12 cellular contexts compared by ENCODE assay signal in the genomic region with DNA sequence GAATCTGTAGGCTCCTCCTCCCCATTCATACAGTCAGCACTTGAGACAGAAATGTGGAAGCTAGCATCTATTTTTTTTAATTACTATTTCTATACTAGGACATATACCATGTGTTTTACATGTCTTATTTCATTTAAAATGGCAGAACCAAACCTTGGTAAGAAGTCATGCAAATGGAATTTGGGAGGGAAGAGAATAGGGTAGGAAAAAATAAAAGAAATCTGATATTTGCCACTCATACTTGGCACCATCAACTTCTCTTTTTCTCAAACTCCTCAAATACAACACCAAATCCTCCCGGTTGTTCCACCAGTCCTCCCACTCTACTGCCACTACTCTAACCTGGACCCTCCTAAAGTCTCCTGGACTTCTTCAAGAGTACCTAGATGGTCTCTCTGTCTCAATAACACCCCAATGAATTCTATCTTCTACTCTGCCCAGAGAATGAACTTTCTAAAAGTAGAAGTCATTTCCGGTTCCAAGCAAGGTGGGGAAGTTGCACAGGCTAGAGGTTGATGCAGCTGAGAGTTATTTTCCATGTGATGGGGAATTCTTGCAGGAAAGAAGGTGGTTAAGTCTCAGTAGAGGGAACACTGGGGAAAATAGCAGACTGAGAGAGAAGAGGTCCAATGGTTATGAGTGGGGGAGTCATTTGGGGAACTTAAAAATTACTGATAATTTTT. TPM values are rescaled to one million over a fixed set of nuclear protein-coding genes. Genes with fewer than 3 reads are reported as not detected.
DNase-seq lines count a peak whose midpoint lies in the region; ATAC-seq and TF ChIP-seq lines count a peak whose summit lies in the region.
"Had no signal": no experiment of that assay in that cellular context is flagged by ENCODE, and none has a peak within 500 bp of the region (broad histone marks: within the 10 kb centered on the region; RNA-seq: fewer than 3 reads in every experiment).

No MANE protein-coding gene starts in this region.

- DNase-seq in activated naive CD4-positive, alpha-beta T cell treated with anti-CD3 and anti-CD28 coated beads, Interleukin-2, amount 10 ng/mL, durations not matched to agents 7 days and 5 days = no peak
- no peak for DNase-seq in activated naive CD8-positive, alpha-beta T cell treated with anti-CD3 and anti-CD28 coated beads, Interleukin-2, amount 50 U/mL, for 24 hours
- DNase-seq in right cardiac atrium (no peak), iPS-NIHi7 (ENCODE audit: extremely low spot score) (no peak), NCI-H524 treated with DMSO at 0.1 percent for 48 hours (lab: John Stamatoyannopoulos, UW) (no peak), sigmoid colon (no peak)
- DNase-seq: activated gamma-delta T cell; NCI-H2081 treated with DMSO at 0.1 percent for 48 hours; nucleus accumbens; stimulated activated CD4-positive, alpha-beta T cell treated with anti-CD3 and anti-CD28 coated beads, Interleukin-15, amount 100 ng/mL, for 24 hours had no signal

- no peak overlapping the region for H3K4me3 ChIP-seq in right cardiac atrium (ENCODE audit: low read length)
- no peak overlapping the region for H3K4me3 ChIP-seq in sigmoid colon

- H3K4me1 Mint-ChIP-seq in activated naive CD4-positive, alpha-beta T cell treated with anti-CD3 and anti-CD28 coated beads, Interleukin-2, amount 50 U/mL, for 24 hours = peaks cover 60% of the 10 kb centered on the region
- peaks cover 52% of the 10 kb centered on the region for H3K4me1 Mint-ChIP-seq in activated naive CD4-positive, alpha-beta T cell treated with anti-CD3 and anti-CD28 coated beads, Interleukin-2, amount 10 ng/mL, durations not matched to agents 7 days and 5 days
- H3K4me1 Mint-ChIP-seq in activated naive CD8-positive, alpha-beta T cell treated with anti-CD3 and anti-CD28 coated beads, Interleukin-2, amount 50 U/mL, for 24 hours = peaks cover 79% of the 10 kb centered on the region

- H3K4me1 ChIP-seq in right cardiac atrium (ENCODE audit: control insufficient read depth, insufficient read depth, low read length) (peaks cover 7% of the 10 kb centered on the region), sigmoid colon (peaks cover 0 to 43% (median 21%) of the 10 kb centered on the region in 4 donors)

- no peaks in the 10 kb centered on the region for H3K36me3 ChIP-seq in sigmoid colon

- TF ChIP-seq CTCF in sigmoid colon (IDR thresholded peaks at IDR 0.05) = no peak

- peaks cover 4% of the 10 kb centered on the region for H3K36me3 Mint-ChIP-seq in activated naive CD4-positive, alpha-beta T cell treated with anti-CD3 and anti-CD28 coated beads, Interleukin-2, amount 50 U/mL, for 24 hours
- H3K36me3 Mint-ChIP-seq in activated naive CD4-positive, alpha-beta T cell treated with anti-CD3 and anti-CD28 coated beads, Interleukin-2, amount 10 ng/mL, durations not matched to agents 7 days and 5 days = peaks cover 12% of the 10 kb centered on the region
- peaks cover 5% of the 10 kb centered on the region for H3K36me3 Mint-ChIP-seq in activated naive CD8-positive, alpha-beta T cell treated with anti-CD3 and anti-CD28 coated beads, Interleukin-2, amount 50 U/mL, for 24 hours (ENCODE audit: low read depth)

- peak overlapping the region; percentile 64 for H3K4me3 Mint-ChIP-seq in activated naive CD4-positive, alpha-beta T cell treated with anti-CD3 and anti-CD28 coated beads, Interleukin-2, amount 50 U/mL, for 24 hours
- no peak overlapping the region for H3K4me3 Mint-ChIP-seq in activated naive CD4-positive, alpha-beta T cell treated with anti-CD3 and anti-CD28 coated beads, Interleukin-2, amount 10 ng/mL, durations not matched to agents 7 days and 5 days
- H3K4me3 Mint-ChIP-seq in activated naive CD8-positive, alpha-beta T cell treated with anti-CD3 and anti-CD28 coated beads, Interleukin-2, amount 50 U/mL, for 24 hours = peak overlapping the region; percentile 24

- TF ChIP-seq EP300 in sigmoid colon (IDR thresholded peaks at IDR 0.05) = no peak

- ATAC-seq in HG03432 (IDR thresholded peaks at IDR 0.05; ENCODE audit: unreplicated experiment) (peak; percentile 67), right cardiac atrium (no peak)
- ATAC-seq in activated naive CD8-positive, alpha-beta T cell treated with anti-CD3 and anti-CD28 coated beads, Interleukin-2, amount 50 U/mL, for 24 hours = peak; percentile 21

- H3K27ac ChIP-seq in right cardiac atrium (ENCODE audit: low read length) (no peak overlapping the region), sigmoid colon (no peak overlapping the region)

- H3K9me3 ChIP-seq in right cardiac atrium (ENCODE audit: control insufficient read depth, low read length) (no peaks in the 10 kb centered on the region), sigmoid colon (no peaks in the 10 kb centered on the region)

- 68% methylated on average over 2 of the region's 2 CpGs for WGBS in right cardiac atrium
- 60 to 85% methylated on average over 2 of the region's 2 CpGs for WGBS in sigmoid colon, 2 donors

- H3K27me3 ChIP-seq in right cardiac atrium (ENCODE audit: control insufficient read depth, insufficient read depth) (no peaks in the 10 kb centered on the region), sigmoid colon (no peaks in the 10 kb centered on the region)

- no peaks in the 10 kb centered on the region for H3K9me3 Mint-ChIP-seq in activated naive CD4-positive, alpha-beta T cell treated with anti-CD3 and anti-CD28 coated beads, Interleukin-2, amount 50 U/mL, for 24 hours
- H3K9me3 Mint-ChIP-seq in activated naive CD4-positive, alpha-beta T cell treated with anti-CD3 and anti-CD28 coated beads, Interleukin-2, amount 10 ng/mL, durations not matched to agents 7 days and 5 days = no peaks in the 10 kb centered on the region
- no peaks in the 10 kb centered on the region for H3K9me3 Mint-ChIP-seq in activated naive CD8-positive, alpha-beta T cell treated with anti-CD3 and anti-CD28 coated beads, Interleukin-2, amount 50 U/mL, for 24 hours

- TF ChIP-seq POLR2A in sigmoid colon (IDR thresholded peaks at IDR 0.05) = no peak

- peak overlapping the region; percentile 68 for H3K27ac Mint-ChIP-seq in activated naive CD4-positive, alpha-beta T cell treated with anti-CD3 and anti-CD28 coated beads, Interleukin-2, amount 50 U/mL, for 24 hours
- H3K27ac Mint-ChIP-seq in activated naive CD4-positive, alpha-beta T cell treated with anti-CD3 and anti-CD28 coated beads, Interleukin-2, amount 10 ng/mL, durations not matched to agents 7 days and 5 days = no peak overlapping the region
- H3K27ac Mint-ChIP-seq in activated naive CD8-positive, alpha-beta T cell treated with anti-CD3 and anti-CD28 coated beads, Interleukin-2, amount 50 U/mL, for 24 hours = peak overlapping the region; percentile 68

- no peaks in the 10 kb centered on the region for H3K27me3 Mint-ChIP-seq in activated naive CD4-positive, alpha-beta T cell treated with anti-CD3 and anti-CD28 coated beads, Interleukin-2, amount 50 U/mL, for 24 hours
- H3K27me3 Mint-ChIP-seq in activated naive CD4-positive, alpha-beta T cell treated with anti-CD3 and anti-CD28 coated beads, Interleukin-2, amount 10 ng/mL, durations not matched to agents 7 days and 5 days = no peaks in the 10 kb centered on the region
- H3K27me3 Mint-ChIP-seq in activated naive CD8-positive, alpha-beta T cell treated with anti-CD3 and anti-CD28 coated beads, Interleukin-2, amount 50 U/mL, for 24 hours = no peaks in the 10 kb centered on the region

- intact Hi-C loops in right cardiac atrium (cut with DNase I) = no loop called here
- intact Hi-C loops in sigmoid colon (cut with DNase I) = no loop called here

- CTCF ChIA-PET in activated naive CD4-positive, alpha-beta T cell treated with anti-CD3 and anti-CD28 coated beads, Interleukin-2, amount 10 ng/mL, durations not matched to agents 7 days and 5 days (lab: Charles Lee) = no interaction called here

RNA-seq across cellular contexts. Expression of gene ATXN1, which starts 54.0 kb away (rescaled TPM):
- total RNA-seq in right cardiac atrium = 10 to 100 TPM; 46.5 to 50.7 (median 47.9) TPM
- polyA plus RNA-seq in right cardiac atrium = 11.8 TPM
- 10 to 100 TPM; 37.7 to 95.3 (median 59.9) TPM for total RNA-seq in sigmoid colon
- 1 to 10 TPM; 4.8 to 8.6 (median 7.2) TPM for polyA plus RNA-seq in sigmoid colon

Comparison
In these comparisons a context has a peak if more than half of its experiments do, and no peak if none do; other contexts are left out.
1. ATAC-seq: peak in HG03432 (single experiment) and activated naive CD8-positive, alpha-beta T cell treated with anti-CD3 and anti-CD28 coated beads, Interleukin-2, amount 50 U/mL, for 24 hours (single experiment); none in right cardiac atrium (0 of 2).